In genomic region chr6:136920216-136920857, GRCh38 we compare ENCODE assay signal across 9 cellular contexts. TPM values are rescaled to one million over a fixed set of nuclear protein-coding genes. Genes with fewer than 3 reads are reported as not detected.
DNase-seq lines count a peak whose midpoint lies in the region; ATAC-seq and TF ChIP-seq lines count a peak whose summit lies in the region.
"Had no signal": no experiment of that assay in that cellular context is flagged by ENCODE, and none has a peak within 500 bp of the region (broad histone marks: within the 10 kb centered on the region; RNA-seq: fewer than 3 reads in every experiment).

No MANE protein-coding gene starts in this region.

- peaks cover 14% of the 10 kb centered on the region for H3K4me1 Mint-ChIP-seq in activated T-helper 2 cell treated with anti-CD3 and anti-CD28 coated beads, Interferon-gamma antibody, Interleukin-2, Interleukin-4, amounts not matched to agents 10 μg/mL and 5 μg/mL and 100 μg/mL, durations not matched to agents 14 hours and 24 hours and 36 hours (ENCODE audit: low read depth)

- H3K4ac ChIP-seq in mesenchymal stem cell (ENCODE audit: low read depth in 1 of 2, low read length in 2 of 2) = no peak overlapping the region

- no peak overlapping the region for H2BK120ac ChIP-seq in mesenchymal stem cell (ENCODE audit: low read depth, low read length)

- peaks cover 51% of the 10 kb centered on the region for H3K27me3 Mint-ChIP-seq in activated T-helper 2 cell treated with anti-CD3 and anti-CD28 coated beads, Interferon-gamma antibody, Interleukin-2, Interleukin-4, amounts not matched to agents 10 μg/mL and 5 μg/mL and 100 μg/mL, durations not matched to agents 14 hours and 24 hours and 36 hours (ENCODE audit: low read depth)

- H3K4me2 ChIP-seq in mesenchymal stem cell (ENCODE audit: low read length, poor library complexity, severe bottlenecking) = peak overlapping the region; percentile 96

- no peaks in the 10 kb centered on the region for H3K79me1 ChIP-seq in mesenchymal stem cell (replicated peaks; ENCODE audit: low read length, poor library complexity, severe bottlenecking)

- peaks cover 29% of the 10 kb centered on the region for H3K4me1 ChIP-seq in A673 (ENCODE audit: insufficient read depth, low read length, poor library complexity, severe bottlenecking)
- H3K4me1 ChIP-seq in mesenchymal stem cell (ENCODE audit: control insufficient read depth, insufficient read depth, low read depth, low read length) = peaks cover 22% of the 10 kb centered on the region
- no peaks in the 10 kb centered on the region for H3K4me1 ChIP-seq in HAP-1

- H3K9me3 ChIP-seq in A673 (ENCODE audit: low read depth, low read length, poor library complexity, severe bottlenecking) (no peaks in the 10 kb centered on the region), mesenchymal stem cell (ENCODE audit: control insufficient read depth, low read length) (no peaks in the 10 kb centered on the region), HAP-1 (no peaks in the 10 kb centered on the region)

- H2BK5ac ChIP-seq in mesenchymal stem cell (ENCODE audit: low read depth, low read length, poor library complexity, severe bottlenecking) = no peak overlapping the region

- no peak overlapping the region for H2AK5ac ChIP-seq in mesenchymal stem cell (ENCODE audit: low read length, severe bottlenecking)

- 41% methylated on average over 16 of the region's 16 CpGs for WGBS in mesenchymal stem cell

- H3K27ac ChIP-seq in A673 (ENCODE audit: low read depth, low read length, poor library complexity, severe bottlenecking) (no peak overlapping the region), mesenchymal stem cell (ENCODE audit: low read length, poor library complexity, severe bottlenecking) (no peak overlapping the region)

- H3K4me3 Mint-ChIP-seq in activated T-helper 2 cell treated with anti-CD3 and anti-CD28 coated beads, Interferon-gamma antibody, Interleukin-2, Interleukin-4, amounts not matched to agents 10 μg/mL and 5 μg/mL and 100 μg/mL, durations not matched to agents 14 hours and 24 hours and 36 hours (ENCODE audit: low read depth) = peak overlapping the region; percentile 71

- no peaks in the 10 kb centered on the region for H3K9me3 Mint-ChIP-seq in activated T-helper 2 cell treated with anti-CD3 and anti-CD28 coated beads, Interferon-gamma antibody, Interleukin-2, Interleukin-4, amounts not matched to agents 10 μg/mL and 5 μg/mL and 100 μg/mL, durations not matched to agents 14 hours and 24 hours and 36 hours

- H2BK15ac ChIP-seq in mesenchymal stem cell (ENCODE audit: low read depth, poor library complexity, severe bottlenecking) = no peak overlapping the region

- H3K4me3 ChIP-seq in A673 (ENCODE audit: low read depth, low read length, poor library complexity, severe bottlenecking) (peak overlapping the region; percentile 50), mesenchymal stem cell (ENCODE audit: insufficient read depth in 1 of 2, low read depth in 1 of 2, low read length in 2 of 2) (peak overlapping the region in 1 of 2 experiments; percentile 69), HAP-1 (no peak overlapping the region)

- no peak overlapping the region for H3K23ac ChIP-seq in mesenchymal stem cell (ENCODE audit: low read length in 2 of 2)

- no peak overlapping the region for H2AFZ ChIP-seq in mesenchymal stem cell (ENCODE audit: low read depth, low read length)

- no TSS peak for BruUV-seq in A673 (replicated peaks; lab: Mats Ljungman, UMichigan)

- H3K9ac ChIP-seq in mesenchymal stem cell (ENCODE audit: low read length) = no peak overlapping the region

- H4K8ac ChIP-seq in mesenchymal stem cell (ENCODE audit: low read length) = no peak overlapping the region

- no peak for TF ChIP-seq CTCF in A673 (conservative IDR thresholded peaks at IDR 0.05; ENCODE audit: low read depth, low read length)
- no peak for TF ChIP-seq CTCF in GM13976 (IDR thresholded peaks at IDR 0.05; ENCODE audit: borderline replicate concordance, control extremely low read depth, extremely low read depth, insufficient read depth, missing control alignments)

- no peak for ATAC-seq in GM21786 (IDR thresholded peaks at IDR 0.05; ENCODE audit: unreplicated experiment)

- no peak overlapping the region for H3K14ac ChIP-seq in mesenchymal stem cell (ENCODE audit: low read length in 2 of 2)

- CTCF ChIA-PET in A673 (lab: Charles Lee) = no interaction called here

- DNase-seq in A673 (ENCODE audit: low spot score) (peak; percentile 33), GM13976 (ENCODE audit: low spot score) (peak; percentile 15), mesenchymal stem cell (no peak), HAP-1 (ENCODE audit: low spot score in 2 of 2) (no peak), glomerular visceral epithelial cell (ENCODE audit: extremely low spot score) (no peak)
- peak; percentile 11 for DNase-seq in activated T-helper 2 cell treated with anti-CD3 and anti-CD28 coated beads, Interferon-gamma antibody, Interleukin-2, Interleukin-4, amounts not matched to agents 10 μg/mL and 5 μg/mL and 100 μg/mL, durations not matched to agents 14 hours and 24 hours and 36 hours (ENCODE audit: low spot score)
- no peak for DNase-seq in effector CD4-positive, alpha-beta T cell

- H3K36me3 ChIP-seq in A673 (ENCODE audit: insufficient read depth, low read length, poor library complexity, severe bottlenecking) = no peaks in the 10 kb centered on the region
- peaks cover 0 to 4% of the 10 kb centered on the region in 2 experiments for H3K36me3 ChIP-seq in mesenchymal stem cell (ENCODE audit: control insufficient read depth in 1 of 2, insufficient read depth in 2 of 2, low read depth in 1 of 2, low read length in 2 of 2)
- no peaks in the 10 kb centered on the region for H3K36me3 ChIP-seq in HAP-1 (replicated peaks)

- no peak overlapping the region for H3K18ac ChIP-seq in mesenchymal stem cell (ENCODE audit: low read depth in 1 of 2, low read length in 2 of 2)

- H3K36me3 Mint-ChIP-seq in activated T-helper 2 cell treated with anti-CD3 and anti-CD28 coated beads, Interferon-gamma antibody, Interleukin-2, Interleukin-4, amounts not matched to agents 10 μg/mL and 5 μg/mL and 100 μg/mL, durations not matched to agents 14 hours and 24 hours and 36 hours (ENCODE audit: low read depth) = no peaks in the 10 kb centered on the region

- H3K27ac Mint-ChIP-seq in activated T-helper 2 cell treated with anti-CD3 and anti-CD28 coated beads, Interferon-gamma antibody, Interleukin-2, Interleukin-4, amounts not matched to agents 10 μg/mL and 5 μg/mL and 100 μg/mL, durations not matched to agents 14 hours and 24 hours and 36 hours = no peak overlapping the region

- peaks cover 51% of the 10 kb centered on the region for H3K27me3 ChIP-seq in A673 (replicated peaks; ENCODE audit: insufficient read depth, low read depth, low read length, poor library complexity)
- H3K27me3 ChIP-seq in mesenchymal stem cell (ENCODE audit: control insufficient read depth in 1 of 2, insufficient read depth in 1 of 2, low read length in 2 of 2) = peaks cover 27 to 66% of the 10 kb centered on the region in 2 experiments
- peaks cover 3% of the 10 kb centered on the region for H3K27me3 ChIP-seq in HAP-1 (ENCODE audit: low read depth)

- H4K91ac ChIP-seq in mesenchymal stem cell (ENCODE audit: low read length) = no peak overlapping the region

- no peak overlapping the region for H2BK12ac ChIP-seq in mesenchymal stem cell (ENCODE audit: low read length in 2 of 2)

- intact Hi-C loops in A673 (cut with micrococcal nuclease; ENCODE audit: unreplicated experiment) = loop anchor here (10.0 kb wide), 3 partner anchors 276 to 636 kb away; partner anchors contain the start of gene BCLAF1
- intact Hi-C loops in activated T-helper 2 cell treated with anti-CD3 and anti-CD28 coated beads, Interferon-gamma antibody, Interleukin-2, Interleukin-4, amounts not matched to agents 10 μg/mL and 5 μg/mL and 100 μg/mL, durations not matched to agents 14 hours and 24 hours and 36 hours (cut with micrococcal nuclease) = loop anchor here (5.0 kb wide), 2 partner anchors 98 to 567 kb away; partner anchors contain the start of gene PEX7

- POLR2A ChIA-PET in A673 (lab: Charles Lee; ENCODE audit: low non-redundant PET) = no interaction called here

- in situ Hi-C loops in GM13976 (cut with MboI; ENCODE audit: low sequenced_read_pairs, unreplicated experiment) = no loop called here
- in situ Hi-C loops in HAP-1 (cut with MboI; ENCODE audit: low sequenced_read_pairs) = no loop called here

RNA-seq across cellular contexts. Expression of gene SLC35D3, which starts 1.8 kb away (rescaled TPM):
- not detected in 2 replicates for total RNA-seq in A673 (2021)
- total RNA-seq in activated T-helper 2 cell treated with anti-CD3 and anti-CD28 coated beads, Interferon-gamma antibody, Interleukin-2, Interleukin-4, amounts not matched to agents 10 μg/mL and 5 μg/mL and 100 μg/mL, durations not matched to agents 14 hours and 24 hours and 36 hours = not detected in 2 replicates
- polyA plus RNA-seq in mesenchymal stem cell (2013, experiment 1 of 2) = not detected
- polyA plus RNA-seq in mesenchymal stem cell (2013, experiment 2 of 2) = not detected
- total RNA-seq: pulmonary artery endothelial cell had no signal

Comparison
In these comparisons a context has a peak if more than half of its experiments do, and no peak if none do; other contexts are left out.
1. DNase-seq: peak in A673 (single experiment), GM13976 (single experiment) and activated T-helper 2 cell treated with anti-CD3 and anti-CD28 coated beads, Interferon-gamma antibody, Interleukin-2, Interleukin-4, amounts not matched to agents 10 μg/mL and 5 μg/mL and 100 μg/mL, durations not matched to agents 14 hours and 24 hours and 36 hours (single experiment); none in mesenchymal stem cell (single experiment), effector CD4-positive, alpha-beta T cell (single experiment), HAP-1 (0 of 2) and glomerular visceral epithelial cell (single experiment).